In genomic region chr1:226281058-226281457, GRCh38 we compare ENCODE assay signal across 11 cellular contexts. TPM values are rescaled to one million over a fixed set of nuclear protein-coding genes. Genes with fewer than 3 reads are reported as not detected.
"Had no signal": no experiment of that assay in that cellular context is flagged by ENCODE, and none has a peak within 500 bp of the region (broad histone marks: within the 10 kb centered on the region; RNA-seq: fewer than 3 reads in every experiment).

No MANE protein-coding gene starts in this region.

- H3K27me3 Mint-ChIP-seq: IgD-negative memory B cell had no signal

- DNase-seq: GM23248, GOT3, H9, HFFc6, KBM-7 had no signal

- FAIRE-seq: HepG2 had no signal

- H3K9me3 Mint-ChIP-seq: H9, HFFc6, IgD-negative memory B cell had no signal

- H3K4me3 ChIP-seq: GM23248 had no signal

- H3K4me1 Mint-ChIP-seq: H9 had no signal

- H3K27ac Mint-ChIP-seq: H9, HFFc6, IgD-negative memory B cell had no signal

- ATAC-seq: HCT116, HepG2 had no signal

- H3K4me3 Mint-ChIP-seq: H9, HFFc6, IgD-negative memory B cell had no signal

- H3K27ac ChIP-seq: GM23248, HL-60 had no signal

RNA-seq across cellular contexts. Expression of gene MIXL1, which starts 57.6 kb away (rescaled TPM):
- total RNA-seq: GM23248, H4, HT1080 had no signal
- polyA plus RNA-seq: GM23248 had no signal
